In genomic region chr16:29175411-29176153, GRCh38 we compare ENCODE assay signal across 8 cellular contexts.
A peak's percentile ranks its signal among the peaks of the same experiment; 100 is the strongest.
DNase-seq lines count a peak whose midpoint lies in the region; ATAC-seq and TF ChIP-seq lines count a peak whose summit lies in the region.
"Not testable (repeated sequence)": the region's sequence is repeated elsewhere in the genome, so short reads cannot be mapped to it uniquely, and the experiment has no call there.

No MANE protein-coding gene starts in this region.

- H3K4me3 ChIP-seq in heart left ventricle; right atrium auricular region; right lobe of liver; ovary; aorta (ENCODE audit: low read length in 2 of 2): not testable (repeated sequence)

- not testable (repeated sequence) for ATAC-seq in heart left ventricle; right lobe of liver; aorta (ENCODE audit: low FRiP score)
- peak; percentile 3 for ATAC-seq in left lobe of liver

- H3K9me3 Mint-ChIP-seq in chondrocyte (ENCODE audit: low read depth) = not testable (repeated sequence)

- TF ChIP-seq POLR2A in heart left ventricle (IDR thresholded peaks at IDR 0.05); right lobe of liver (IDR thresholded peaks at IDR 0.05); ovary (IDR thresholded peaks at IDR 0.05): not testable (repeated sequence)

- H3K27me3 ChIP-seq in heart left ventricle; right atrium auricular region; right lobe of liver; ovary; aorta (ENCODE audit: control insufficient read depth in 1 of 2, insufficient read depth in 2 of 2, low read length in 1 of 2): not testable (repeated sequence)

- H3K4me1 Mint-ChIP-seq in chondrocyte (ENCODE audit: low read depth) = not testable (repeated sequence)

- H3K4me3 Mint-ChIP-seq in chondrocyte (ENCODE audit: unreplicated experiment) = not testable (repeated sequence)

- DNase-seq in ELF-1 (ENCODE audit: low read depth, low spot score) (peak; percentile 46), chondrocyte (ENCODE audit: low spot score) (peak; percentile 56), heart left ventricle (peak in 1 of 5 donors; percentile 25), right lobe of liver (peak in 1 of 3 donors; percentile 38), ovary (peak in 4 of 5 donors; percentile 28 to 41 (median 30)), aorta (peak; percentile 48 to 59)
- not testable (repeated sequence) for DNase-seq in right atrium auricular region (ENCODE audit: low spot score); left lobe of liver (ENCODE audit: low spot score)

- not testable (repeated sequence) for TF ChIP-seq EP300 in ovary (IDR thresholded peaks at IDR 0.05)

- not testable (repeated sequence) for H3K36me3 Mint-ChIP-seq in chondrocyte (ENCODE audit: low read depth)

- intact Hi-C loops in heart left ventricle (cut with DNase I) = loop anchor here in 3 of 10 donors (5.0 to 10.0 kb wide), 2 partner anchors 51 to 58 kb away; no protein-coding TSS in a partner anchor
- intact Hi-C loops in right lobe of liver (cut with DNase I); ovary (cut with DNase I); aorta (cut with DNase I): not testable (repeated sequence)

- not testable (repeated sequence) for H3K27me3 Mint-ChIP-seq in chondrocyte (ENCODE audit: low read depth)

- WGBS in heart left ventricle, 4 donors = 85 to 94% (median 90%) methylated on average over 15 to 19 of the region's 19 CpGs
- 80% methylated on average over 8 of the region's 19 CpGs for WGBS in right lobe of liver (ENCODE audit: insufficient coverage, low coverage, low lambda C conversion rate, missing lambda C conversion rate)
- WGBS in ovary, 3 donors = 88 to 89% (median 88%) methylated on average over 19 of the region's 19 CpGs
- WGBS in aorta, 2 donors = 86 to 91% methylated on average over 18 to 19 of the region's 19 CpGs

- H3K4me1 ChIP-seq in heart left ventricle = peaks cover 0 to 40% (median 26%) of the 10 kb centered on the region in 12 donors
- peaks cover 0 to 46% of the 10 kb centered on the region in 2 donors for H3K4me1 ChIP-seq in right atrium auricular region
- H3K4me1 ChIP-seq in right lobe of liver = peaks cover 0 to 49% (median 21%) of the 10 kb centered on the region in 4 donors
- H3K4me1 ChIP-seq in ovary (ENCODE audit: insufficient read depth) = peaks cover 25% of the 10 kb centered on the region
- not testable (repeated sequence) for H3K4me1 ChIP-seq in aorta (ENCODE audit: control insufficient read depth in 1 of 2, insufficient read depth in 2 of 2, low read length in 2 of 2)

- H3K27ac ChIP-seq in heart left ventricle (peak overlapping the region in 9 of 12 donors; percentile 11 to 98 (median 81)), right atrium auricular region (peak overlapping the region; percentile 86 to 95), right lobe of liver (peak overlapping the region; percentile 92 to 99 (median 92)), ovary (peak overlapping the region; percentile 82 to 96)
- not testable (repeated sequence) for H3K27ac ChIP-seq in aorta (ENCODE audit: low read depth in 1 of 2, low read length in 2 of 2)

- H3K9me3 ChIP-seq in heart left ventricle = peaks cover 0 to 11% (median 3%) of the 10 kb centered on the region in 12 donors
- H3K9me3 ChIP-seq in right atrium auricular region; right lobe of liver; ovary; aorta (ENCODE audit: control insufficient read depth, low read length): not testable (repeated sequence)

- H3K27ac Mint-ChIP-seq in chondrocyte (ENCODE audit: unreplicated experiment) = not testable (repeated sequence)

- not testable (repeated sequence) for TF ChIP-seq CTCF in chondrocyte (IDR thresholded peaks at IDR 0.05); heart left ventricle (IDR thresholded peaks at IDR 0.05); right atrium auricular region (IDR thresholded peaks at IDR 0.05); right lobe of liver (IDR thresholded peaks at IDR 0.05); ovary (IDR thresholded peaks at IDR 0.05)

- not testable (repeated sequence) for H3K36me3 ChIP-seq in heart left ventricle; right atrium auricular region; right lobe of liver; ovary; aorta (ENCODE audit: control insufficient read depth in 1 of 2, insufficient read depth in 2 of 2, low read length in 1 of 2)
